In genomic region chr7:155104913-155105312, GRCh38 we compare ENCODE assay signal across 26 cellular contexts. TPM values are rescaled to one million over a fixed set of nuclear protein-coding genes. Genes with fewer than 3 reads are reported as not detected.
"Had no signal": no experiment of that assay in that cellular context is flagged by ENCODE, and none has a peak within 500 bp of the region (broad histone marks: within the 10 kb centered on the region; RNA-seq: fewer than 3 reads in every experiment).

No MANE protein-coding gene starts in this region.

- H3K27ac ChIP-seq: dorsolateral prefrontal cortex, heart left ventricle, right atrium auricular region, sigmoid colon, skin epidermis, stomach, thoracic aorta had no signal

- H3K4me1 ChIP-seq: heart left ventricle, right atrium auricular region, sigmoid colon, stomach had no signal

- H3K9me3 ChIP-seq: heart left ventricle, right atrium auricular region, sigmoid colon, stomach, thoracic aorta had no signal

- DNase-seq: cortex of kidney; dorsolateral prefrontal cortex; effector CD8-positive, alpha-beta T cell; heart left ventricle; left ventricle myocardium superior; natural killer cell; posterior cingulate gyrus; sigmoid colon; stimulated activated CD4-positive, alpha-beta T cell treated with anti-CD3 and anti-CD28 coated beads, Interleukin-12 subunit alpha, Interleukin-12 subunit beta, amount 100 ng/mL, for 4 hours; stimulated activated naive CD4-positive, alpha-beta T cell; stomach; substantia nigra had no signal

- H3K36me3 Mint-ChIP-seq: natural killer cell, type B pancreatic cell had no signal

- H3K4me3 ChIP-seq: dorsolateral prefrontal cortex, heart left ventricle, lung, right atrium auricular region, sigmoid colon, skin epidermis, stomach, thoracic aorta had no signal

- ATAC-seq: esophagus mucosa, heart left ventricle, left ventricle myocardium superior, natural killer cell had no signal

- H3K4me3 Mint-ChIP-seq: natural killer cell, neural crest cell, type B pancreatic cell had no signal

- H3K27me3 ChIP-seq: right atrium auricular region had no signal

- H3K27ac Mint-ChIP-seq: natural killer cell, type B pancreatic cell had no signal

- H3K36me3 ChIP-seq: heart left ventricle, right atrium auricular region, sigmoid colon, stomach, thoracic aorta had no signal

- H3K9me3 Mint-ChIP-seq: natural killer cell, neural crest cell, type B pancreatic cell had no signal

- H3K4me1 Mint-ChIP-seq: natural killer cell, neural crest cell had no signal

RNA-seq across cellular contexts. Expression of gene HTR5A, which starts 34.8 kb away (rescaled TPM):
- total RNA-seq: chondrocyte, esophagus mucosa, fibroblast of lung, glomerular endothelial cell, heart left ventricle, left ventricle myocardium superior, lung, mesenteric fat pad, natural killer cell, neural crest cell, osteocyte, pulmonary artery endothelial cell, right atrium auricular region, sigmoid colon, stomach, thoracic aorta had no signal
- polyA plus RNA-seq: fibroblast of lung, heart left ventricle, keratinocyte, lung, sigmoid colon, stomach had no signal
